21 cellular contexts compared by ENCODE assay signal in genomic region chr3:138646527-138646926, GRCh38. TPM values are rescaled to one million over a fixed set of nuclear protein-coding genes. Genes with fewer than 3 reads are reported as not detected.
DNase-seq lines count a peak whose midpoint lies in the region; ATAC-seq, FAIRE-seq and TF ChIP-seq lines count a peak whose summit lies in the region.
"Had no signal": no experiment of that assay in that cellular context is flagged by ENCODE, and none has a peak within 500 bp of the region (broad histone marks: within the 10 kb centered on the region; RNA-seq: fewer than 3 reads in every experiment).

No MANE protein-coding gene starts in this region.

- H3K36me3 ChIP-seq in HEK293 (ENCODE audit: control insufficient read depth in 2 of 2, insufficient read depth in 1 of 2, low read length in 2 of 2): peaks cover 5 to 15% of the 10 kb centered on the region in 2 experiments; a peak in 2 of 3 replicates
- H3K36me3 ChIP-seq in GM12878 (ENCODE audit: control insufficient read depth in 2 of 2, insufficient read depth in 2 of 2, low read length in 1 of 2): peaks cover 0 to 3% of the 10 kb centered on the region in 2 experiments; a peak in 3 of 4 replicates
- no peaks in the 10 kb centered on the region for H3K36me3 ChIP-seq in GM23248 (ENCODE audit: low read depth)
- H3K36me3 ChIP-seq: BE2C had no signal

- H3F3A ChIP-seq in GM23248 (ENCODE audit: insufficient read depth): no peaks in the 10 kb centered on the region

- H3K4me1 ChIP-seq in HEK293 (ENCODE audit: control insufficient read depth, insufficient read depth, low read length) (no peaks in the 10 kb centered on the region), GM12878 (ENCODE audit: control insufficient read depth, insufficient read depth, low read length) (no peaks in the 10 kb centered on the region), GM23248 (ENCODE audit: insufficient read depth) (no peaks in the 10 kb centered on the region)
- H3K4me1 ChIP-seq: A549; BE2C; BLaER1 treated with 17β-estradiol and CSF1 and Interleukin-3, amounts not matched to agents 10 nM and 100 nM; HAP-1 had no signal

- H3K9me3 ChIP-seq in HEK293 (ENCODE audit: control insufficient read depth, insufficient read depth, low read depth, low read length) (no peaks in the 10 kb centered on the region), GM12878 (replicated peaks; ENCODE audit: control insufficient read depth, insufficient read depth, low read length) (peaks cover 8% of the 10 kb centered on the region), GM23248 (ENCODE audit: low read depth) (no peaks in the 10 kb centered on the region)
- H3K9me3 ChIP-seq: BE2C, HAP-1 had no signal

- no peak for TF ChIP-seq CTCF in HEK293 (tag by site-specific recombination; IDR thresholded peaks at IDR 0.05)
- no peak for TF ChIP-seq CTCF in GM12878 (IDR thresholded peaks at IDR 0.05 in 2 of 3, conservative IDR thresholded peaks at IDR 0.05 in 1 of 3; ENCODE audit: control insufficient read depth in 2 of 3, extremely low read depth in 1 of 3, insufficient read depth in 1 of 3, low read depth in 3 of 3, low read length in 3 of 3)
- TF ChIP-seq CTCF in dorsolateral prefrontal cortex (IDR thresholded peaks at IDR 0.05 in 54 of 56, conservative IDR thresholded peaks at IDR 0.05 in 2 of 56; ENCODE audit: low read depth in 1 of 56, partially characterized antibody in 56 of 56): no peak

- ATAC-seq in GM12878: no peak
- ATAC-seq: A549 had no signal

- no peak for TF ChIP-seq POLR2A in GM12878 (IDR thresholded peaks at IDR 0.05; ENCODE audit: low read depth, low read length)

- no peak for TF ChIP-seq RAD21 in GM12878 (IDR thresholded peaks at IDR 0.05; ENCODE audit: insufficient read depth, low read depth, low read length)

- H4K20me1 ChIP-seq in GM12878 (ENCODE audit: control insufficient read depth, insufficient read depth) (no peaks in the 10 kb centered on the region), GM23248 (ENCODE audit: insufficient read depth) (no peaks in the 10 kb centered on the region)
- H4K20me1 ChIP-seq: BLaER1 treated with 17β-estradiol and CSF1 and Interleukin-3, amounts not matched to agents 10 nM and 100 nM had no signal

- no peak overlapping the region for H3K9ac ChIP-seq in GM12878 (ENCODE audit: control insufficient read depth, insufficient read depth, low read length)
- no peak overlapping the region for H3K9ac ChIP-seq in GM23248
- H3K9ac ChIP-seq: BLaER1 treated with 17β-estradiol and CSF1 and Interleukin-3, amounts not matched to agents 10 nM and 100 nM had no signal

- H3K4me3 ChIP-seq in HEK293 (ENCODE audit: low read depth, low read length) (no peak overlapping the region), GM12878 (no peak overlapping the region), GM23248 (no peak overlapping the region), dorsolateral prefrontal cortex (no peak overlapping the region)
- H3K4me3 ChIP-seq: A549; BLaER1 treated with 17β-estradiol and CSF1 and Interleukin-3, amounts not matched to agents 10 nM and 100 nM; HAP-1 had no signal

- BruUV-seq in GM12878 (replicated peaks; lab: Mats Ljungman, UMichigan): no TSS peak

- in situ Hi-C loops in Caki2 (cut with HindIII; ENCODE audit: low pct_unique_long_range_greater_than_20kb, low sequenced_read_pairs) (no loop called here), GM12878 (cut with MboI) (no loop called here), GM23248 (cut with MboI) (no loop called here)

- SMC1A ChIA-PET in GM12878 (lab: Charles Lee; ENCODE audit: uncharacterized antibody, unreplicated experiment): no interaction called here

- intact Hi-C loops in GM12878 (cut with micrococcal nuclease; ENCODE audit: unreplicated experiment) (no loop called here), dorsolateral prefrontal cortex (cut with DNase I) (no loop called here)

- DNase-seq in Caki2 (ENCODE audit: low read depth) (peak; percentile 29), GM12878 (ENCODE audit: low read depth, low spot score) (no peak), left kidney (ENCODE audit: low read depth, low spot score) (peak; percentile 3), globus pallidus (ENCODE audit: low spot score) (no peak), GM23248 (no peak), dorsolateral prefrontal cortex (no peak)
- DNase-seq: 8988T; ACHN; AML-193; BE2C; CD4-positive, alpha-beta T cell; CD8-positive, alpha-beta memory T cell; DND-41; GOT3 had no signal

- H2AFZ ChIP-seq in GM12878 (ENCODE audit: control insufficient read depth, low read depth, low read length): no peak overlapping the region
- no peak overlapping the region for H2AFZ ChIP-seq in GM23248

- H3K27ac ChIP-seq in HEK293 (ENCODE audit: extremely low read depth, low read depth, low read length): no peak overlapping the region
- H3K27ac ChIP-seq in GM12878 (ENCODE audit: control insufficient read depth, insufficient read depth): no peak overlapping the region
- H3K27ac ChIP-seq in GM23248: no peak overlapping the region
- no peak overlapping the region for H3K27ac ChIP-seq in dorsolateral prefrontal cortex
- H3K27ac ChIP-seq: A549; BLaER1 treated with 17β-estradiol and CSF1 and Interleukin-3, amounts not matched to agents 10 nM and 100 nM had no signal

- POLR2A ChIA-PET in HEK293 (lab: Yijun Ruan, JAX): no interaction called here
- POLR2A ChIA-PET in GM12878 (lab: Charles Lee): interaction anchor here (0.7 kb wide), 1 partner anchor 40 kb away, joined by 3 read pairs; no protein-coding TSS in a partner anchor

- RAD21 ChIA-PET in GM12878 (lab: Charles Lee; ENCODE audit: unreplicated experiment): no interaction called here

- CTCF ChIA-PET in HEK293 (lab: Yijun Ruan, JAX): no interaction called here
- CTCF ChIA-PET in GM12878 (lab: Yijun Ruan, JAX): interaction anchor here (1.2 kb wide), 1 partner anchor 277 kb away, joined by 3 read pairs; no protein-coding TSS in a partner anchor

- no peak for FAIRE-seq in GM12878 (lab: Jason Lieb, UNC)
- FAIRE-seq: A549, G401.6, H54 had no signal

- TF ChIP-seq EP300 in GM12878 (IDR thresholded peaks at IDR 0.05; ENCODE audit: borderline replicate concordance in 1 of 2, control insufficient read depth in 1 of 2, low read depth in 2 of 2, low read length in 2 of 2): no peak

- H3K4me2 ChIP-seq in GM12878 (ENCODE audit: control insufficient read depth, insufficient read depth) (no peak overlapping the region), GM23248 (ENCODE audit: unreplicated experiment) (no peak overlapping the region)
- H3K4me2 ChIP-seq: A549; BLaER1 treated with 17β-estradiol and CSF1 and Interleukin-3, amounts not matched to agents 10 nM and 100 nM had no signal

- H3K27me3 ChIP-seq in GM12878 (replicated peaks in 1 of 2; ENCODE audit: control insufficient read depth in 2 of 2, insufficient read depth in 2 of 2, low read length in 1 of 2) (no peaks in the 10 kb centered on the region), GM23248 (replicated peaks; ENCODE audit: insufficient read depth) (no peaks in the 10 kb centered on the region), dorsolateral prefrontal cortex (no peaks in the 10 kb centered on the region)
- H3K27me3 ChIP-seq: BE2C; BLaER1 treated with 17β-estradiol and CSF1 and Interleukin-3, amounts not matched to agents 10 nM and 100 nM had no signal

- no peaks in the 10 kb centered on the region for H3K9me2 ChIP-seq in GM23248 (ENCODE audit: insufficient read depth)

- H3K79me2 ChIP-seq in GM12878 (ENCODE audit: control insufficient read depth, insufficient read depth, low read length): no peaks in the 10 kb centered on the region
- H3K79me2 ChIP-seq in GM23248 (ENCODE audit: insufficient read depth): no peaks in the 10 kb centered on the region

RNA-seq across cellular contexts. Expression of gene FAIM, which starts 38.0 kb away (rescaled TPM):
- 11.2 and 28.8 TPM in 2 replicates for total RNA-seq in Caki2 (2014; rRNA removed; shearing (Covaris generic); ENCODE audit: low replicate concordance)
- total RNA-seq in GM12878 (2013; cell fraction: nucleolus; rRNA removed): 2.8 and 4.4 TPM in 2 replicates
- total RNA-seq in GM12878 (2014; rRNA removed) (12.1 and 16.1 TPM in 2 replicates), GM12878 (2014; rRNA removed; fragmentation: Illumina TruSeq; extraction: Trizol) (25.8 and 26.3 TPM in 2 replicates), GM12878 (2021) (9.3 and 10.1 TPM in 2 replicates), dorsolateral prefrontal cortex (10 to 100 TPM in 85 of 120 experiments, 1 to 10 TPM in 35; 6.4 to 20.4 (median 11.4) TPM)
- 2.0 TPM for polyA plus RNA-seq in GM12878 (2011; ENCODE audit: low read depth)
- polyA plus RNA-seq in GM12878 (2011; rRNA removed) (10.3 and 19.2 TPM in 2 replicates), GM12878 (2014; fragmentation: Illumina TruSeq; extraction: Trizol) (25.4 and 30.1 TPM in 2 replicates), GM12878 (2014; fragmentation: Nextera tagmentation; extraction: Ambion mirVana) (10 to 100 TPM; 21.5 to 32.8 TPM), GM12878 (2014; rRNA removed) (17.0 and 20.6 TPM in 2 replicates), GM12878 (2016; fragmentation: Nextera tagmentation; extraction: Ambion mirVana) (10 to 100 TPM; 31.5 to 34.0 TPM), GM23248 (2016; fragmentation: Nextera tagmentation; extraction: Ambion mirVana) (19.8 and 21.8 TPM in 2 replicates)
- polyA plus RNA-seq in GM12878 (2011; cell fraction: cytosol; rRNA removed): 2.5 and 3.3 TPM in 2 replicates
- 2.3 and 3.9 TPM in 2 replicates for polyA plus RNA-seq in GM12878 (2011; cell fraction: nucleus; rRNA removed)
- polyA plus RNA-seq in GM12878 (2012): 3.9 and 4.1 TPM in 2 replicates
- 2.1 and 2.2 TPM in 2 replicates for polyA minus RNA-seq in GM12878 (2011; rRNA and poly(A)+ RNA removed)
- 1.5 and 1.7 TPM in 2 replicates for polyA minus RNA-seq in GM12878 (2011; cell fraction: cytosol; rRNA and poly(A)+ RNA removed)
- polyA minus RNA-seq in GM12878 (2011; cell fraction: nucleus; rRNA and poly(A)+ RNA removed): 0.60 and 2.2 TPM in 2 replicates
- total RNA-seq in GM23248 (2014; rRNA removed; shearing (Covaris generic)): 12.6 and 13.4 TPM in 2 replicates

RNA-seq across cellular contexts. Expression of gene CEP70, which starts 52.5 kb away (rescaled TPM):
- 22.3 and 30.5 TPM in 2 replicates for total RNA-seq in Caki2 (2014; rRNA removed; shearing (Covaris generic); ENCODE audit: low replicate concordance)
- total RNA-seq in GM12878 (2013; cell fraction: nucleolus; rRNA removed): 8.7 and 8.8 TPM in 2 replicates
- total RNA-seq in GM12878 (2014; rRNA removed) (2.0 and 2.5 TPM in 2 replicates), GM12878 (2014; rRNA removed; fragmentation: Illumina TruSeq; extraction: Trizol) (3.3 and 4.7 TPM in 2 replicates), GM12878 (2021) (2.4 and 2.9 TPM in 2 replicates), dorsolateral prefrontal cortex (10 to 100 TPM; 31.4 to 63.5 (median 46.7) TPM)
- 1.3 TPM for polyA plus RNA-seq in GM12878 (2011; ENCODE audit: low read depth)
- polyA plus RNA-seq in GM12878 (2011; rRNA removed) (9.3 and 16.0 TPM in 2 replicates), GM12878 (2014; fragmentation: Illumina TruSeq; extraction: Trizol) (2.0 and 3.2 TPM in 2 replicates), GM12878 (2014; fragmentation: Nextera tagmentation; extraction: Ambion mirVana) (1 to 10 TPM; 1.8 to 1.9 TPM), GM12878 (2014; rRNA removed) (1.4 and 1.8 TPM in 2 replicates), GM12878 (2016; fragmentation: Nextera tagmentation; extraction: Ambion mirVana) (1 to 10 TPM; 2.2 TPM), GM23248 (2016; fragmentation: Nextera tagmentation; extraction: Ambion mirVana) (6.0 and 7.6 TPM in 2 replicates)
- 1.4 and 1.8 TPM in 2 replicates for polyA plus RNA-seq in GM12878 (2011; cell fraction: cytosol; rRNA removed)
- polyA plus RNA-seq in GM12878 (2011; cell fraction: nucleus; rRNA removed): 7.3 and 9.7 TPM in 2 replicates
- 2.5 and 2.6 TPM in 2 replicates for polyA plus RNA-seq in GM12878 (2012)
- 3.8 and 8.0 TPM in 2 replicates for polyA minus RNA-seq in GM12878 (2011; rRNA and poly(A)+ RNA removed)
- 3.1 and 4.0 TPM in 2 replicates for polyA minus RNA-seq in GM12878 (2011; cell fraction: cytosol; rRNA and poly(A)+ RNA removed)
- 7.5 and 12.2 TPM in 2 replicates for polyA minus RNA-seq in GM12878 (2011; cell fraction: nucleus; rRNA and poly(A)+ RNA removed)
- total RNA-seq in GM23248 (2014; rRNA removed; shearing (Covaris generic)): 4.9 and 7.8 TPM in 2 replicates
- polyA plus RNA-seq: CD14-positive monocyte had no signal

Comparison
In these comparisons a context has a peak if more than half of its experiments do, and no peak if none do; other contexts are left out.
1. DNase-seq: peak in Caki2 (single experiment) and left kidney (single experiment); none in GM12878 (single experiment), globus pallidus (single experiment), GM23248 (single experiment) and dorsolateral prefrontal cortex (0 of 10).